In genomic region chr16:87552772-87553171, GRCh38 we compare ENCODE assay signal across 20 cellular contexts. TPM values are rescaled to one million over a fixed set of nuclear protein-coding genes. Genes with fewer than 3 reads are reported as not detected.
DNase-seq lines count a peak whose midpoint lies in the region; ATAC-seq and TF ChIP-seq lines count a peak whose summit lies in the region.
"Had no signal": no experiment of that assay in that cellular context is flagged by ENCODE, and none has a peak within 500 bp of the region (broad histone marks: within the 10 kb centered on the region; RNA-seq: fewer than 3 reads in every experiment).

No MANE protein-coding gene starts in this region.

- no peak for ATAC-seq in HG02759 (IDR thresholded peaks at IDR 0.05; ENCODE audit: unreplicated experiment)
- ATAC-seq: activated CD4-positive, alpha-beta T cell treated with anti-CD3 and anti-CD28 coated beads for 36 hours; naive thymus-derived CD4-positive, alpha-beta T cell; SK-N-SH treated with all-trans-retinoic acid at 6 μM for 48 hours had no signal

- H3K27ac ChIP-seq in caudate nucleus (ENCODE audit: low read depth, low read length), result no peak overlapping the region
- H3K27ac ChIP-seq: coronary artery, Peyer's patch, suprapubic skin had no signal

- no peaks in the 10 kb centered on the region for H3K36me3 Mint-ChIP-seq in mesothelial cell of epicardium
- no peaks in the 10 kb centered on the region for H3K36me3 Mint-ChIP-seq in endothelial cell (ENCODE audit: low read depth, unreplicated experiment)
- H3K36me3 Mint-ChIP-seq: naive thymus-derived CD4-positive, alpha-beta T cell had no signal

- DNase-seq in DMS53 (lab: John Stamatoyannopoulos, UW), result peak; percentile 27
- peak in 43 of 61 donors; percentile 5 to 92 (median 46) for DNase-seq in caudate nucleus (lab: John Stamatoyannopoulos, UW)
- no peak for DNase-seq in mesothelial cell of epicardium (ENCODE audit: low spot score in 2 of 2, unreplicated experiment in 2 of 2)
- DNase-seq in NCI-H1436 (lab: John Stamatoyannopoulos, UW), result no peak
- no peak for DNase-seq in NCI-H524 treated with DMSO at 0.1 percent for 48 hours (lab: John Stamatoyannopoulos, UW)
- no peak for DNase-seq in endothelial cell (ENCODE audit: low spot score)
- DNase-seq: activated CD4-positive, alpha-beta T cell treated with anti-CD3 and anti-CD28 coated beads for 36 hours; foreskin melanocyte; HCEC 1CT; naive thymus-derived CD4-positive, alpha-beta T cell; NCI-H1436 treated with DMSO at 0.1 percent for 48 hours; NCI-H2171 treated with DMSO at 0.1 percent for 48 hours; NCI-H82; Peyer's patch had no signal

- no peak for TF ChIP-seq EP300 in Ishikawa (IDR thresholded peaks at IDR 0.05; ENCODE audit: borderline replicate concordance)

- H3K4me1 Mint-ChIP-seq in mesothelial cell of epicardium (peaks cover 6% of the 10 kb centered on the region), endothelial cell (ENCODE audit: unreplicated experiment) (peaks cover 6% of the 10 kb centered on the region)
- H3K4me1 Mint-ChIP-seq: activated CD4-positive, alpha-beta T cell treated with anti-CD3 and anti-CD28 coated beads for 36 hours had no signal

- peak overlapping the region; percentile 72 for H3K27ac Mint-ChIP-seq in mesothelial cell of epicardium
- no peak overlapping the region for H3K27ac Mint-ChIP-seq in endothelial cell (ENCODE audit: unreplicated experiment)
- H3K27ac Mint-ChIP-seq: activated CD4-positive, alpha-beta T cell treated with anti-CD3 and anti-CD28 coated beads for 36 hours; naive thymus-derived CD4-positive, alpha-beta T cell; progenitor cell of endocrine pancreas had no signal

- no peak overlapping the region for H3K4me3 Mint-ChIP-seq in mesothelial cell of epicardium
- H3K4me3 Mint-ChIP-seq in endothelial cell (ENCODE audit: unreplicated experiment), result no peak overlapping the region
- H3K4me3 Mint-ChIP-seq: activated CD4-positive, alpha-beta T cell treated with anti-CD3 and anti-CD28 coated beads for 36 hours; naive thymus-derived CD4-positive, alpha-beta T cell had no signal

- H3K27me3 Mint-ChIP-seq in mesothelial cell of epicardium (ENCODE audit: low read depth) (peaks cover 15% of the 10 kb centered on the region), endothelial cell (ENCODE audit: unreplicated experiment) (peaks cover 1% of the 10 kb centered on the region)

- no peak for TF ChIP-seq RAD21 in Ishikawa (IDR thresholded peaks at IDR 0.05; ENCODE audit: low read depth)

- TF ChIP-seq CTCF in mesothelial cell of epicardium (IDR thresholded peaks at IDR 0.05; ENCODE audit: unreplicated experiment) (no peak), endothelial cell (IDR thresholded peaks at IDR 0.05; ENCODE audit: unreplicated experiment) (no peak)

- no peaks in the 10 kb centered on the region for H3K9me3 Mint-ChIP-seq in mesothelial cell of epicardium
- no peaks in the 10 kb centered on the region for H3K9me3 Mint-ChIP-seq in endothelial cell (ENCODE audit: unreplicated experiment)

TF ChIP-seq in Ishikawa, 13 proteins besides CTCF, POLR2A, EP300 and RAD21:
- TF ChIP-seq TEAD4 (IDR thresholded peaks at IDR 0.05) (peak; percentile 47; the same call in 1 of the 2 replicates), REST (IDR thresholded peaks at IDR 0.05; ENCODE audit: low read depth) (no peak), USF1 (IDR thresholded peaks at IDR 0.05) (peak; percentile 68), NFIC (IDR thresholded peaks at IDR 0.05) (no peak), MAX (IDR thresholded peaks at IDR 0.05) (peak; percentile 77)

RNA-seq across cellular contexts. Expression of gene JPH3, which starts 49.5 kb away (rescaled TPM):
- total RNA-seq in mesothelial cell of epicardium (15.1 to 16.8 TPM (median 15.4 TPM) in 3 replicates), endothelial cell (ENCODE audit: unreplicated experiment) (19.1 TPM)
- total RNA-seq: naive thymus-derived CD4-positive, alpha-beta T cell; suprapubic skin had no signal

RNA-seq across cellular contexts. Expression of gene ZCCHC14, which starts 59.9 kb away (rescaled TPM):
- total RNA-seq in mesothelial cell of epicardium (35.6 to 37.3 TPM (median 36.7 TPM) in 3 replicates), endothelial cell (ENCODE audit: unreplicated experiment) (50.4 TPM)

Comparison
In these comparisons a context has a peak if more than half of its experiments do, and no peak if none do; other contexts are left out.
1. DNase-seq: peak in DMS53 (single experiment) and caudate nucleus (43 of 61); none in mesothelial cell of epicardium (0 of 2), NCI-H1436 (single experiment), NCI-H524 treated with DMSO at 0.1 percent for 48 hours (single experiment) and endothelial cell (single experiment).